Comparison of ENCODE assay signal across 2 cellular contexts in the genomic region with DNA sequence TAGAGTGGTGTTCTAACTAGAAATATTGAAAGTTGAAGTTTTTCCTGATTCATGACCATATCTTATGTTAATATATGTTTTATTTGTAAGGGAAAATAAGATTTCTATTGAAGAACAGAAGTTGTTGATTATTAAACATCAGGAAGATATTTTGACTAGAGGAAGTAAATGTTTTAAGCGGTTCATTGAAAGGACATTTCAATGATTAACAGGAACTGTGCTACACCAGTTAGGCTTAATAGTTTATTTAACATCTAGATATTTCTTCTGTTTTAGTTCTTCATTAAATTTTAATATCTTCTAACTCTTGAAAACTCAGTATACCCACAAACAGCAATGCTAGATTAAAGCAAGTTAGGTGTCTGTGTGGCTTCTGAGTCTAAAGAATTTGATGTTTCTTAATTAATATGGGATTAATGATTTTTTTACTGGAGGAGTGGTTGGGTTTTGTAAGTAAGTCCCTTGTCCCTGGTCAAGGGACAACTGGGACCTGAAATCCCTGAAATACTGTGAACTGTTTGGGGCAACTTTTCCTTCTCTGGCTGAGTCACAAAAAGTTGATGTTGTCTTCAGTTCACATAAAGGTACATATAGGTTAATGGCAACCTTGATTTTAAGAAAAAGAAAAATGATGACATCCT.
TF ChIP-seq lines count a peak whose summit lies in the region.

No MANE protein-coding gene starts in this region.

TF ChIP-seq in liver, 16 proteins besides CTCF, POLR2A, EP300 and RAD21:
- TF ChIP-seq, protein P1, sequence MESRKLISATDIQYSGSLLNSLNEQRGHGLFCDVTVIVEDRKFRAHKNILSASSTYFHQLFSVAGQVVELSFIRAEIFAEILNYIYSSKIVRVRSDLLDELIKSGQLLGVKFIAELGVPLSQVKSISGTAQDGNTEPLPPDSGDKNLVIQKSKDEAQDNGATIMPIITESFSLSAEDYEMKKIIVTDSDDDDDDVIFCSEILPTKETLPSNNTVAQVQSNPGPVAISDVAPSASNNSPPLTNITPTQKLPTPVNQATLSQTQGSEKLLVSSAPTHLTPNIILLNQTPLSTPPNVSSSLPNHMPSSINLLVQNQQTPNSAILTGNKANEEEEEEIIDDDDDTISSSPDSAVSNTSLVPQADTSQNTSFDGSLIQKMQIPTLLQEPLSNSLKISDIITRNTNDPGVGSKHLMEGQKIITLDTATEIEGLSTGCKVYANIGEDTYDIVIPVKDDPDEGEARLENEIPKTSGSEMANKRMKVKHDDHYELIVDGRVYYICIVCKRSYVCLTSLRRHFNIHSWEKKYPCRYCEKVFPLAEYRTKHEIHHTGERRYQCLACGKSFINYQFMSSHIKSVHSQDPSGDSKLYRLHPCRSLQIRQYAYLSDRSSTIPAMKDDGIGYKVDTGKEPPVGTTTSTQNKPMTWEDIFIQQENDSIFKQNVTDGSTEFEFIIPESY (IDR thresholded peaks at IDR 0.05) = no peak
- TF ChIP-seq RXRA (IDR thresholded peaks at IDR 0.05) (peak; percentile 46 to 52), HNF4G (IDR thresholded peaks at IDR 0.05) (peak; percentile 42), SP1 (IDR thresholded peaks at IDR 0.05) (peak; percentile 58), HNF4A (conservative IDR thresholded peaks at IDR 0.05) (peak; percentile 67 to 78)

TF ChIP-seq in HepG2, 621 proteins besides CTCF, POLR2A, EP300 and RAD21:
- no peak for TF ChIP-seq XBP1 (CRISPR knock-in tag; IDR thresholded peaks at IDR 0.05)
- TF ChIP-seq TMF1 (CRISPR knock-in tag; IDR thresholded peaks at IDR 0.05; ENCODE audit: low read depth) = no peak
- TF ChIP-seq, protein P2, sequence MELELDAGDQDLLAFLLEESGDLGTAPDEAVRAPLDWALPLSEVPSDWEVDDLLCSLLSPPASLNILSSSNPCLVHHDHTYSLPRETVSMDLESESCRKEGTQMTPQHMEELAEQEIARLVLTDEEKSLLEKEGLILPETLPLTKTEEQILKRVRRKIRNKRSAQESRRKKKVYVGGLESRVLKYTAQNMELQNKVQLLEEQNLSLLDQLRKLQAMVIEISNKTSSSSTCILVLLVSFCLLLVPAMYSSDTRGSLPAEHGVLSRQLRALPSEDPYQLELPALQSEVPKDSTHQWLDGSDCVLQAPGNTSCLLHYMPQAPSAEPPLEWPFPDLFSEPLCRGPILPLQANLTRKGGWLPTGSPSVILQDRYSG (CRISPR knock-in tag; IDR thresholded peaks at IDR 0.05) = no peak
- TF ChIP-seq SNRNP70 (IDR thresholded peaks at IDR 0.05; ENCODE audit: low read depth, low read length) = no peak
- no peak for TF ChIP-seq ZNF816 (CRISPR knock-in tag; IDR thresholded peaks at IDR 0.05; ENCODE audit: borderline replicate concordance)
- TF ChIP-seq, protein P3, sequence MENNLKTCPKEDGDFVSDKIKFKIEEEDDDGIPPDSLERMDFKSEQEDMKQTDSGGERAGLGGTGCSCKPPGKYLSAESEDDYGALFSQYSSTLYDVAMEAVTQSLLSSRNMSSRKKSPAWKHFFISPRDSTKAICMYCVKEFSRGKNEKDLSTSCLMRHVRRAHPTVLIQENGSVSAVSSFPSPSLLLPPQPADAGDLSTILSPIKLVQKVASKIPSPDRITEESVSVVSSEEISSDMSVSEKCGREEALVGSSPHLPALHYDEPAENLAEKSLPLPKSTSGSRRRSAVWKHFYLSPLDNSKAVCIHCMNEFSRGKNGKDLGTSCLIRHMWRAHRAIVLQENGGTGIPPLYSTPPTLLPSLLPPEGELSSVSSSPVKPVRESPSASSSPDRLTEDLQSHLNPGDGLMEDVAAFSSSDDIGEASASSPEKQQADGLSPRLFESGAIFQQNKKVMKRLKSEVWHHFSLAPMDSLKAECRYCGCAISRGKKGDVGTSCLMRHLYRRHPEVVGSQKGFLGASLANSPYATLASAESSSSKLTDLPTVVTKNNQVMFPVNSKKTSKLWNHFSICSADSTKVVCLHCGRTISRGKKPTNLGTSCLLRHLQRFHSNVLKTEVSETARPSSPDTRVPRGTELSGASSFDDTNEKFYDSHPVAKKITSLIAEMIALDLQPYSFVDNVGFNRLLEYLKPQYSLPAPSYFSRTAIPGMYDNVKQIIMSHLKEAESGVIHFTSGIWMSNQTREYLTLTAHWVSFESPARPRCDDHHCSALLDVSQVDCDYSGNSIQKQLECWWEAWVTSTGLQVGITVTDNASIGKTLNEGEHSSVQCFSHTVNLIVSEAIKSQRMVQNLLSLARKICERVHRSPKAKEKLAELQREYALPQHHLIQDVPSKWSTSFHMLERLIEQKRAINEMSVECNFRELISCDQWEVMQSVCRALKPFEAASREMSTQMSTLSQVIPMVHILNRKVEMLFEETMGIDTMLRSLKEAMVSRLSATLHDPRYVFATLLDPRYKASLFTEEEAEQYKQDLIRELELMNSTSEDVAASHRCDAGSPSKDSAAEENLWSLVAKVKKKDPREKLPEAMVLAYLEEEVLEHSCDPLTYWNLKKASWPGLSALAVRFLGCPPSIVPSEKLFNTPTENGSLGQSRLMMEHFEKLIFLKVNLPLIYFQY (CRISPR knock-in tag; IDR thresholded peaks at IDR 0.05; ENCODE audit: borderline replicate concordance) = no peak
- TF ChIP-seq, protein P4, sequence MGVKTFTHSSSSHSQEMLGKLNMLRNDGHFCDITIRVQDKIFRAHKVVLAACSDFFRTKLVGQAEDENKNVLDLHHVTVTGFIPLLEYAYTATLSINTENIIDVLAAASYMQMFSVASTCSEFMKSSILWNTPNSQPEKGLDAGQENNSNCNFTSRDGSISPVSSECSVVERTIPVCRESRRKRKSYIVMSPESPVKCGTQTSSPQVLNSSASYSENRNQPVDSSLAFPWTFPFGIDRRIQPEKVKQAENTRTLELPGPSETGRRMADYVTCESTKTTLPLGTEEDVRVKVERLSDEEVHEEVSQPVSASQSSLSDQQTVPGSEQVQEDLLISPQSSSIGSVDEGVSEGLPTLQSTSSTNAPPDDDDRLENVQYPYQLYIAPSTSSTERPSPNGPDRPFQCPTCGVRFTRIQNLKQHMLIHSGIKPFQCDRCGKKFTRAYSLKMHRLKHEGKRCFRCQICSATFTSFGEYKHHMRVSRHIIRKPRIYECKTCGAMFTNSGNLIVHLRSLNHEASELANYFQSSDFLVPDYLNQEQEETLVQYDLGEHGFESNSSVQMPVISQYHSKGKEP (CRISPR knock-in tag; IDR thresholded peaks at IDR 0.05) = no peak
- no peak for TF ChIP-seq RFX1 (IDR thresholded peaks at IDR 0.05)
- no peak for TF ChIP-seq ZNF598 (CRISPR knock-in tag; IDR thresholded peaks at IDR 0.05; ENCODE audit: borderline replicate concordance)
- no peak for TF ChIP-seq ZKSCAN1 (IDR thresholded peaks at IDR 0.05; ENCODE audit: low read length)
- TF ChIP-seq PRMT3 (CRISPR knock-in tag; IDR thresholded peaks at IDR 0.05; ENCODE audit: borderline replicate concordance, low read depth) = no peak
- TF ChIP-seq, protein P5, sequence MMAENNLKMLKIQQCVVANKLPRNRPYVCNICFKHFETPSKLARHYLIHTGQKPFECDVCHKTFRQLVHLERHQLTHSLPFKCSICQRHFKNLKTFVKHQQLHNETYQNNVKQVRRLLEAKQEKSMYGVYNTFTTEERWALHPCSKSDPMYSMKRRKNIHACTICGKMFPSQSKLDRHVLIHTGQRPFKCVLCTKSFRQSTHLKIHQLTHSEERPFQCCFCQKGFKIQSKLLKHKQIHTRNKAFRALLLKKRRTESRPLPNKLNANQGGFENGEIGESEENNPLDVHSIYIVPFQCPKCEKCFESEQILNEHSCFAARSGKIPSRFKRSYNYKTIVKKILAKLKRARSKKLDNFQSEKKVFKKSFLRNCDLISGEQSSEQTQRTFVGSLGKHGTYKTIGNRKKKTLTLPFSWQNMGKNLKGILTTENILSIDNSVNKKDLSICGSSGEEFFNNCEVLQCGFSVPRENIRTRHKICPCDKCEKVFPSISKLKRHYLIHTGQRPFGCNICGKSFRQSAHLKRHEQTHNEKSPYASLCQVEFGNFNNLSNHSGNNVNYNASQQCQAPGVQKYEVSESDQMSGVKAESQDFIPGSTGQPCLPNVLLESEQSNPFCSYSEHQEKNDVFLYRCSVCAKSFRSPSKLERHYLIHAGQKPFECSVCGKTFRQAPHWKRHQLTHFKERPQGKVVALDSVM (CRISPR knock-in tag; IDR thresholded peaks at IDR 0.05) = no peak
